ENCODE assay signal across 8 cellular contexts in the genomic region with DNA sequence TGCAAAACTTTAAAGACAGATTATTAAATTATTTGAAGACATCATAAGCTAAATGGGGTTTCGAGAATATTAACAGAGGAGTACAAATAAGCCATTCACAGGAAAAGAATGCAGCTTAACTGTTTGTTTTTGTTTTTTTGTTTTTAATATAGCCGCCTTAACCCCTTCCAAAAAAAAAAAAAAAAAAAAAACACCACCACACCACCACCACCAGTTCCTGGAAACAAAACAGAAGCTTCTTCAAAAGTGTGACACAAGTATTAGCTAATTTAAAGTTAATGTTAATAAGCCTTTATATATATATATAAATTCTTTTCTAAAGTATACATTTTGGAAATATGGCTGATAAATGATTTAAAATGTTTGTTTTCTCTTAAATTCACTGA. TPM values are rescaled to one million over a fixed set of nuclear protein-coding genes. Genes with fewer than 3 reads are reported as not detected.
DNase-seq lines count a peak whose midpoint lies in the region; ATAC-seq and TF ChIP-seq lines count a peak whose summit lies in the region.

No MANE protein-coding gene starts in this region.

- H3K4me3 Mint-ChIP-seq in naive thymus-derived CD8-positive, alpha-beta T cell: peak overlapping the region; percentile 85 to 97 (median 92)

- H3K36me3 ChIP-seq in Karpas-422 (ENCODE audit: insufficient read depth, low read length): peaks cover 22% of the 10 kb centered on the region

- H3K27me3 ChIP-seq in Karpas-422 (ENCODE audit: low read length): no peaks in the 10 kb centered on the region

- H3K4me3 ChIP-seq in AG10803 (ENCODE audit: low read length): peak overlapping the region; percentile 80
- H3K4me3 ChIP-seq in Karpas-422 (ENCODE audit: low read length): peak overlapping the region; percentile 75
- H3K4me3 ChIP-seq in choroid plexus epithelial cell (ENCODE audit: low read depth, low read length): peak overlapping the region; percentile 78

- DNase-seq in AG10803 (ENCODE audit: low read depth) (no peak), Karpas-422 (peak; percentile 53), choroid plexus epithelial cell (ENCODE audit: low read depth) (no peak), GM19240 (ENCODE audit: insufficient read length, low spot score) (no peak), CD1c-positive myeloid dendritic cell (ENCODE audit: extremely low spot score) (no peak), NCI-H345 (lab: John Stamatoyannopoulos, UW) (no peak)
- no peak for DNase-seq in naive thymus-derived CD8-positive, alpha-beta T cell
- DNase-seq in activated effector memory CD4-positive, alpha-beta T cell treated with Interleukin-2 at 50 U/mL for 16 hours: no peak

- 0 out of 2 replicates have a peak, but pooled peaks cover 3% of the 10 kb centered on the region for H4K20me1 ChIP-seq in Karpas-422 (ENCODE audit: insufficient read depth, low read depth, low read length)

- H3K79me2 ChIP-seq in Karpas-422 (ENCODE audit: low read length): peaks cover 56% of the 10 kb centered on the region

- no peak overlapping the region for H2AFZ ChIP-seq in Karpas-422 (ENCODE audit: low read length)

- H3K9me3 Mint-ChIP-seq in naive thymus-derived CD8-positive, alpha-beta T cell: no peaks in the 10 kb centered on the region

- H3K9me2 ChIP-seq in Karpas-422 (replicated peaks; ENCODE audit: insufficient read depth, low read length): no peaks in the 10 kb centered on the region

- H3K4me1 Mint-ChIP-seq in naive thymus-derived CD8-positive, alpha-beta T cell: peaks cover 13 to 40% (median 32%) of the 10 kb centered on the region in 4 donors

- TF ChIP-seq CTCF in AG10803 (conservative IDR thresholded peaks at IDR 0.05; ENCODE audit: low read length) (no peak), choroid plexus epithelial cell (conservative IDR thresholded peaks at IDR 0.05; ENCODE audit: low read depth, low read length) (no peak)

- peak overlapping the region; percentile 80 for H3K4me2 ChIP-seq in Karpas-422 (ENCODE audit: low read depth, low read length, poor library complexity, severe bottlenecking)

- no peak for ATAC-seq in naive thymus-derived CD8-positive, alpha-beta T cell

- no peaks in the 10 kb centered on the region for H3K36me3 Mint-ChIP-seq in naive thymus-derived CD8-positive, alpha-beta T cell

- peak overlapping the region in 9 of 10 donors; percentile 63 to 97 (median 88) for H3K27ac Mint-ChIP-seq in naive thymus-derived CD8-positive, alpha-beta T cell

- no peaks in the 10 kb centered on the region for H3K9me3 ChIP-seq in Karpas-422 (ENCODE audit: low read length)

- H3K27ac ChIP-seq in Karpas-422 (ENCODE audit: low read length): 0 out of 2 replicates have a peak overlapping the region, but pooled peaks have one; percentile 38

- peaks cover 0 to 3% (median 0%) of the 10 kb centered on the region in 5 donors for H3K27me3 Mint-ChIP-seq in naive thymus-derived CD8-positive, alpha-beta T cell

- peaks cover 52% of the 10 kb centered on the region for H3K4me1 ChIP-seq in Karpas-422 (ENCODE audit: low read length)

- peak overlapping the region; percentile 80 for H3K9ac ChIP-seq in Karpas-422 (ENCODE audit: low read length)

- POLR2A ChIA-PET in naive thymus-derived CD8-positive, alpha-beta T cell (lab: Charles Lee): interaction anchor here (1.1 kb wide), 1 partner anchor 25 kb away, joined by 5 read pairs; no protein-coding TSS in a partner anchor

RNA-seq across cellular contexts. Expression of a gene that starts 1.3 kb away (rescaled TPM):
- 29.1 and 47.9 TPM in 2 replicates for total RNA-seq in Karpas-422 (2014; rRNA removed; shearing (Covaris generic); ENCODE audit: low replicate concordance)
- 10 to 100 TPM; 17.7 to 19.2 TPM for total RNA-seq in naive thymus-derived CD8-positive, alpha-beta T cell
- polyA plus RNA-seq in naive thymus-derived CD8-positive, alpha-beta T cell: 1 to 10 TPM; 1.8 to 3.5 (median 3.3) TPM
